ENCODE assay signal across 1 cellular context in the genomic region with DNA sequence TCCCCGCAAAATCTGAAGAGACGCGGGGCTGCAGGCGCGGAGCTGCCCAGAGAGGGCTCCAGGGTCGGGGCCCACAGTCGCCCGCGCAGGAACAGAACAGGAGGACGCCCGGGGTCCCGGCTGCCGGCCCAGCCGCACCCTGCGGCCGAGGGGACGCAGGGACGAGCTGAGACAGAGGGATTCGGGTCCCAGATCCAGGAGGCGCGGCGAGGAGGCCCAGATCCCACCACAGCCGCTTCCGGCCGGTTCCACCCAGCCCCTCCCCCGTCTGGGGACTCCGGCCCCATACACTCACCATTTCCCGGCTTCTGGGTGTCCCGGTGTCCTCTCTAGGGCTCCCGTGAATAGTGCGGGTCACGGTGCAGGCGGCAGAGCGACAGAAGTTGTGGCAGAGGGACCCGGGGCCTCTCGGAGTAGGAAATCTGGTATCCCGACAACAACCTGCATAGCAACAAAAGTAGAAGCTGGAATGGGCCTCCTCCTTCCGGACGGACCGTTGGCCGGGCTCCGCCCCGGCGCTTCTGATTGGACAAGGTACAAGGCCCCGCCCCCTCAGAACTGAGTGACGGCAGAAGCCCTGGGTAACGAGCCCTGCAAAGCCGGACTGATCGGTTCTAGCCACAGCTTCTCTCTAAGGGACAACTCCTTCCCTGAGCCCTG.
TF ChIP-seq lines count a peak whose summit lies in the region.

ZNF20 (minus strand) TSS at position 466 of the 660 bp plus-strand sequence; CDS start at position 298, 168 bp downstream.

TF ChIP-seq in HepG2, 621 proteins besides CTCF, POLR2A, EP300 and RAD21 (continued from another document and continues in another):
- TF ChIP-seq DBP (CRISPR knock-in tag; IDR thresholded peaks at IDR 0.05; ENCODE audit: not compliant biosample characterization) = no peak
- TF ChIP-seq GATAD2A (CRISPR knock-in tag; IDR thresholded peaks at IDR 0.05) = no peak
- no peak for TF ChIP-seq ZNF446 (CRISPR knock-in tag; IDR thresholded peaks at IDR 0.05)
- TF ChIP-seq PTBP1 (IDR thresholded peaks at IDR 0.05; ENCODE audit: low read depth, low read length, poor library complexity, severe bottlenecking) = no peak
- TF ChIP-seq NFAT5 (CRISPR knock-in tag; IDR thresholded peaks at IDR 0.05) = no peak
- no peak for TF ChIP-seq SOX13 (IDR thresholded peaks at IDR 0.05)
- TF ChIP-seq SOX13 (CRISPR knock-in tag; conservative IDR thresholded peaks at IDR 0.05 in 1 of 2, IDR thresholded peaks at IDR 0.05 in 1 of 2) = no peak
- no peak for TF ChIP-seq MAX (IDR thresholded peaks at IDR 0.05)
- no peak for TF ChIP-seq MIER3 (CRISPR knock-in tag; IDR thresholded peaks at IDR 0.05; ENCODE audit: borderline replicate concordance)
- no peak for TF ChIP-seq ZNF841 (CRISPR knock-in tag; IDR thresholded peaks at IDR 0.05; ENCODE audit: borderline replicate concordance)
- TF ChIP-seq ZNF468 (CRISPR knock-in tag; IDR thresholded peaks at IDR 0.05) = no peak
- TF ChIP-seq ZNF615 (CRISPR knock-in tag; IDR thresholded peaks at IDR 0.05; ENCODE audit: borderline replicate concordance) = no peak
- no peak for TF ChIP-seq ZNF589 (CRISPR knock-in tag; conservative IDR thresholded peaks at IDR 0.05)
- TF ChIP-seq FLYWCH1 (CRISPR knock-in tag; IDR thresholded peaks at IDR 0.05) = no peak
- no peak for TF ChIP-seq NAIF1 (CRISPR knock-in tag; IDR thresholded peaks at IDR 0.05; ENCODE audit: borderline replicate concordance)
- no peak for TF ChIP-seq KLF9 (CRISPR knock-in tag; IDR thresholded peaks at IDR 0.05; ENCODE audit: low read depth)
- TF ChIP-seq DMAP1 (CRISPR knock-in tag; IDR thresholded peaks at IDR 0.05) = peak; percentile 63; the same call in 1 of the 2 replicates
- TF ChIP-seq, protein P1, sequence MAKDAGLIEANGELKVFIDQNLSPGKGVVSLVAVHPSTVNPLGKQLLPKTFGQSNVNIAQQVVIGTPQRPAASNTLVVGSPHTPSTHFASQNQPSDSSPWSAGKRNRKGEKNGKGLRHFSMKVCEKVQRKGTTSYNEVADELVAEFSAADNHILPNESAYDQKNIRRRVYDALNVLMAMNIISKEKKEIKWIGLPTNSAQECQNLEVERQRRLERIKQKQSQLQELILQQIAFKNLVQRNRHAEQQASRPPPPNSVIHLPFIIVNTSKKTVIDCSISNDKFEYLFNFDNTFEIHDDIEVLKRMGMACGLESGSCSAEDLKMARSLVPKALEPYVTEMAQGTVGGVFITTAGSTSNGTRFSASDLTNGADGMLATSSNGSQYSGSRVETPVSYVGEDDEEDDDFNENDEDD (CRISPR knock-in tag; IDR thresholded peaks at IDR 0.05; ENCODE audit: borderline replicate concordance) = no peak
- TF ChIP-seq NCOR1 (IDR thresholded peaks at IDR 0.05; ENCODE audit: borderline replicate concordance, low read length) = no peak
- TF ChIP-seq HNRNPUL1 (IDR thresholded peaks at IDR 0.05; ENCODE audit: low read depth, low read length) = no peak
- TF ChIP-seq GRHL1 (CRISPR knock-in tag; conservative IDR thresholded peaks at IDR 0.05) = no peak
- TF ChIP-seq CBFB (CRISPR knock-in tag; IDR thresholded peaks at IDR 0.05) = no peak; the same call in 1 of the 2 replicates
- TF ChIP-seq, protein P2, sequence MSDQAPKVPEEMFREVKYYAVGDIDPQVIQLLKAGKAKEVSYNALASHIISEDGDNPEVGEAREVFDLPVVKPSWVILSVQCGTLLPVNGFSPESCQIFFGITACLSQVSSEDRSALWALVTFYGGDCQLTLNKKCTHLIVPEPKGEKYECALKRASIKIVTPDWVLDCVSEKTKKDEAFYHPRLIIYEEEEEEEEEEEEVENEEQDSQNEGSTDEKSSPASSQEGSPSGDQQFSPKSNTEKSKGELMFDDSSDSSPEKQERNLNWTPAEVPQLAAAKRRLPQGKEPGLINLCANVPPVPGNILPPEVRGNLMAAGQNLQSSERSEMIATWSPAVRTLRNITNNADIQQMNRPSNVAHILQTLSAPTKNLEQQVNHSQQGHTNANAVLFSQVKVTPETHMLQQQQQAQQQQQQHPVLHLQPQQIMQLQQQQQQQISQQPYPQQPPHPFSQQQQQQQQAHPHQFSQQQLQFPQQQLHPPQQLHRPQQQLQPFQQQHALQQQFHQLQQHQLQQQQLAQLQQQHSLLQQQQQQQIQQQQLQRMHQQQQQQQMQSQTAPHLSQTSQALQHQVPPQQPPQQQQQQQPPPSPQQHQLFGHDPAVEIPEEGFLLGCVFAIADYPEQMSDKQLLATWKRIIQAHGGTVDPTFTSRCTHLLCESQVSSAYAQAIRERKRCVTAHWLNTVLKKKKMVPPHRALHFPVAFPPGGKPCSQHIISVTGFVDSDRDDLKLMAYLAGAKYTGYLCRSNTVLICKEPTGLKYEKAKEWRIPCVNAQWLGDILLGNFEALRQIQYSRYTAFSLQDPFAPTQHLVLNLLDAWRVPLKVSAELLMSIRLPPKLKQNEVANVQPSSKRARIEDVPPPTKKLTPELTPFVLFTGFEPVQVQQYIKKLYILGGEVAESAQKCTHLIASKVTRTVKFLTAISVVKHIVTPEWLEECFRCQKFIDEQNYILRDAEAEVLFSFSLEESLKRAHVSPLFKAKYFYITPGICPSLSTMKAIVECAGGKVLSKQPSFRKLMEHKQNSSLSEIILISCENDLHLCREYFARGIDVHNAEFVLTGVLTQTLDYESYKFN (CRISPR knock-in tag; conservative IDR thresholded peaks at IDR 0.05) = no peak; the same call in 1 of the 2 replicates
- TF ChIP-seq ZNF382 (CRISPR knock-in tag; IDR thresholded peaks at IDR 0.05; ENCODE audit: borderline replicate concordance) = no peak
- no peak for TF ChIP-seq ZSCAN9 (CRISPR knock-in tag; IDR thresholded peaks at IDR 0.05; ENCODE audit: borderline replicate concordance)
- TF ChIP-seq MATR3 (CRISPR knock-in tag; IDR thresholded peaks at IDR 0.05) = no peak
- no peak for TF ChIP-seq ZNF484 (CRISPR knock-in tag; IDR thresholded peaks at IDR 0.05; ENCODE audit: borderline replicate concordance, low read depth)
- TF ChIP-seq RAD51 (IDR thresholded peaks at IDR 0.05; ENCODE audit: borderline replicate concordance) = no peak
- peak; percentile 17; the same call in 1 of the 2 replicates for TF ChIP-seq RXRB (CRISPR knock-in tag; IDR thresholded peaks at IDR 0.05; ENCODE audit: borderline replicate concordance)
- no peak for TF ChIP-seq HMGA1 (CRISPR knock-in tag; conservative IDR thresholded peaks at IDR 0.05)
- TF ChIP-seq ZNF780A (CRISPR knock-in tag; IDR thresholded peaks at IDR 0.05) = no peak
- TF ChIP-seq NCOA1 (CRISPR knock-in tag; IDR thresholded peaks at IDR 0.05) = 0 out of 2 replicates have a peak, but pooled peaks have one; percentile 41
- TF ChIP-seq STAT6 (CRISPR knock-in tag; IDR thresholded peaks at IDR 0.05; ENCODE audit: borderline replicate concordance) = no peak
- TF ChIP-seq SRF (IDR thresholded peaks at IDR 0.05; ENCODE audit: low read depth, low read length) = no peak
- no peak for TF ChIP-seq GTF3A (CRISPR knock-in tag; conservative IDR thresholded peaks at IDR 0.05)
- TF ChIP-seq NR2F1 (CRISPR knock-in tag; IDR thresholded peaks at IDR 0.05) = no peak
- TF ChIP-seq RFX3 (CRISPR knock-in tag; IDR thresholded peaks at IDR 0.05) = peak; percentile 59
- no peak for TF ChIP-seq ZNF660 (CRISPR knock-in tag; IDR thresholded peaks at IDR 0.05; ENCODE audit: borderline replicate concordance, low read depth)
- TF ChIP-seq TBX2 (CRISPR knock-in tag; IDR thresholded peaks at IDR 0.05; ENCODE audit: borderline replicate concordance) = no peak
- no peak for TF ChIP-seq ZNF556 (CRISPR knock-in tag; IDR thresholded peaks at IDR 0.05; ENCODE audit: borderline replicate concordance)
- no peak; the same call in 1 of the 2 replicates for TF ChIP-seq MED13 (CRISPR knock-in tag; IDR thresholded peaks at IDR 0.05)
- TF ChIP-seq ARNTL (CRISPR knock-in tag; IDR thresholded peaks at IDR 0.05) = no peak
